ENCODE assay signal across 1 cellular context in the genomic region with DNA sequence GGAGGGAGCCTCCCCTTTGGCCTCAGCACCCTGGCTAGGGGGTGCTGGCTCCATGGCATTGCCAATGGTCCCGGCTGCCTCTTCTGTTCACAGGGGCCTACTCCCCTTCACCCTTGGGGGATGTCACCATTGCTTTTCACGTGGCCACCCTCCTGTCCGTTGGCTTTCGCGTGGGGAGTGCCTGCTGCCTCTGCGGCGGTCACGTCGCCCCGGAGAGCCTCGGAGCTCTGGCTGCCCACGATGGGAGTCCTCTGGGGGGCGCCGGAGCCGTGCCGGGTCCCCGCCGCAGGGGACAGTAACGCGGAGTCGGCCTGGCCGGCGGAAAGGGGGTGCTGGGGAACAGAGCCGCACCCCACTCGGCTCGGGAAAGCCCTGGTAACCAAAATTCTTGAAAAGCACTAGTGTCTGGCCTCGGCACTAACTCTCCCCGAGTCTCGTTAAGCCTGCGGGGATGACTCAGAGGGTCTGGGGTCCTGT.
TF ChIP-seq lines count a peak whose summit lies in the region.

No MANE protein-coding gene starts in this region.

TF ChIP-seq in WTC11, 78 proteins besides CTCF, POLR2A, EP300 and RAD21 (continued from another document):
- TF ChIP-seq ARID4B (CRISPR knock-in tag; IDR thresholded peaks at IDR 0.05; ENCODE audit: borderline replicate concordance) (no peak), ZBTB21 (CRISPR knock-in tag; IDR thresholded peaks at IDR 0.05; ENCODE audit: borderline replicate concordance) (no peak), HMGA2 (CRISPR knock-in tag; IDR thresholded peaks at IDR 0.05) (no peak), PRRX2 (CRISPR knock-in tag; IDR thresholded peaks at IDR 0.05) (no peak), AR (CRISPR knock-in tag; IDR thresholded peaks at IDR 0.05) (no peak), CREB1 (CRISPR knock-in tag; IDR thresholded peaks at IDR 0.05) (no peak), ZNF671 (CRISPR knock-in tag; IDR thresholded peaks at IDR 0.05) (no peak), ZBTB43 (CRISPR knock-in tag; IDR thresholded peaks at IDR 0.05) (no peak), ATF1 (CRISPR knock-in tag; IDR thresholded peaks at IDR 0.05) (no peak)
- TF ChIP-seq, protein P1, sequence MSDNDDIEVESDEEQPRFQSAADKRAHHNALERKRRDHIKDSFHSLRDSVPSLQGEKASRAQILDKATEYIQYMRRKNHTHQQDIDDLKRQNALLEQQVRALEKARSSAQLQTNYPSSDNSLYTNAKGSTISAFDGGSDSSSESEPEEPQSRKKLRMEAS (CRISPR knock-in tag; IDR thresholded peaks at IDR 0.05) = no peak; the same call in 1 of the 2 replicates
